In genomic region chr12:89470741-89471504, GRCh38 we compare ENCODE assay signal across 8 cellular contexts. TPM values are rescaled to one million over a fixed set of nuclear protein-coding genes. Genes with fewer than 3 reads are reported as not detected.
DNase-seq lines count a peak whose midpoint lies in the region; ATAC-seq and TF ChIP-seq lines count a peak whose summit lies in the region.

No MANE protein-coding gene starts in this region.

- ATAC-seq in GM21360 (IDR thresholded peaks at IDR 0.05; ENCODE audit: unreplicated experiment), result peak; percentile 42

- H3K27ac ChIP-seq in SU-DHL-6 (ENCODE audit: low read depth, low read length) (no peak overlapping the region), fibroblast of lung (ENCODE audit: insufficient read depth, low read length) (no peak overlapping the region), neutrophil (no peak overlapping the region)

- peaks cover 2% of the 10 kb centered on the region for H3K4me1 ChIP-seq in fibroblast of lung (ENCODE audit: control insufficient read depth, extremely low read depth, insufficient read depth, low read length)
- H3K4me1 ChIP-seq in neutrophil (ENCODE audit: control insufficient read depth in 1 of 2, insufficient read depth in 1 of 2, low read depth in 1 of 2, low read length in 1 of 2), result no peaks in the 10 kb centered on the region

- H3K9ac ChIP-seq in SU-DHL-6 (ENCODE audit: low read length) (no peak overlapping the region), fibroblast of lung (ENCODE audit: insufficient read depth, low read length) (no peak overlapping the region)

- no peaks in the 10 kb centered on the region for H3K79me2 ChIP-seq in SU-DHL-6 (ENCODE audit: insufficient read depth, low read length)
- no peaks in the 10 kb centered on the region for H3K79me2 ChIP-seq in fibroblast of lung (ENCODE audit: control insufficient read depth, insufficient read depth, low read length)

- TF ChIP-seq CTCF in SU-DHL-6 (IDR thresholded peaks at IDR 0.05; ENCODE audit: insufficient read depth, low read length, poor library complexity, severe bottlenecking) (peak; percentile 56), fibroblast of lung (conservative IDR thresholded peaks at IDR 0.05 in 1 of 2, IDR thresholded peaks at IDR 0.05 in 1 of 2; ENCODE audit: low read depth in 1 of 2, low read length in 2 of 2) (peak; percentile 61 to 73), neutrophil (IDR thresholded peaks at IDR 0.05) (peak; percentile 51)

- H4K20me1 ChIP-seq in SU-DHL-6 (ENCODE audit: low read depth, low read length), result no peaks in the 10 kb centered on the region
- no peaks in the 10 kb centered on the region for H4K20me1 ChIP-seq in fibroblast of lung (ENCODE audit: control insufficient read depth, extremely low read depth, insufficient read depth, low read length)

- H2AFZ ChIP-seq in SU-DHL-6 (ENCODE audit: low read depth, low read length, severe bottlenecking), result no peak overlapping the region
- no peak overlapping the region for H2AFZ ChIP-seq in fibroblast of lung (ENCODE audit: low read length)

- H3K27me3 ChIP-seq in SU-DHL-6 (ENCODE audit: low read length) (no peaks in the 10 kb centered on the region), fibroblast of lung (ENCODE audit: control insufficient read depth, insufficient read depth, low read length) (no peaks in the 10 kb centered on the region), neutrophil (no peaks in the 10 kb centered on the region)

- H3F3A ChIP-seq in SU-DHL-6 (ENCODE audit: insufficient read depth), result no peaks in the 10 kb centered on the region

- H3K4me2 ChIP-seq in SU-DHL-6 (ENCODE audit: low read depth, low read length, poor library complexity, severe bottlenecking) (no peak overlapping the region), fibroblast of lung (ENCODE audit: extremely low read depth, insufficient read depth, low read length) (no peak overlapping the region)

- no peak overlapping the region for H3K4me3 ChIP-seq in Jurkat, Clone E6-1 (ENCODE audit: low read length)
- H3K4me3 ChIP-seq in SU-DHL-6 (ENCODE audit: insufficient read depth, low read length, poor library complexity, severe bottlenecking) (no peak overlapping the region), fibroblast of lung (replicated peaks in 1 of 4; ENCODE audit: control extremely low read depth in 1 of 4, insufficient read depth in 1 of 4, low read depth in 3 of 4, low read length in 4 of 4) (no peak overlapping the region), neutrophil (ENCODE audit: low read depth in 1 of 2, low read length in 1 of 2) (no peak overlapping the region)

- H3K9me2 ChIP-seq in SU-DHL-6 (replicated peaks; ENCODE audit: insufficient read depth, low read length), result no peaks in the 10 kb centered on the region

- H3K9me3 ChIP-seq in SU-DHL-6 (ENCODE audit: insufficient read depth, low read length), result no peaks in the 10 kb centered on the region
- H3K9me3 ChIP-seq in fibroblast of lung (ENCODE audit: control insufficient read depth, insufficient read depth, low read depth, low read length), result no peaks in the 10 kb centered on the region
- H3K9me3 ChIP-seq in neutrophil, result no peaks in the 10 kb centered on the region

- H3K36me3 ChIP-seq in SU-DHL-6 (ENCODE audit: low read length) (peaks cover 6% of the 10 kb centered on the region; the same call in 1 of the 2 replicates), fibroblast of lung (ENCODE audit: control insufficient read depth, insufficient read depth, low read length) (no peaks in the 10 kb centered on the region), neutrophil (peaks cover 4% of the 10 kb centered on the region)

- peak; percentile 14 for DNase-seq in NCI-H1436 (lab: John Stamatoyannopoulos, UW)
- DNase-seq in NCI-H1436 treated with DMSO at 0.1 percent for 48 hours (lab: John Stamatoyannopoulos, UW), result no peak
- peak; percentile 40 for DNase-seq in Jurkat, Clone E6-1 (ENCODE audit: low read depth, low spot score)
- DNase-seq in fibroblast of lung (ENCODE audit: low read depth in 2 of 2), result peak; percentile 30 to 77
- DNase-seq in T1000 (lab: John Stamatoyannopoulos, UW), result no peak

RNA-seq across cellular contexts. Expression of gene GALNT4, which starts 53.7 kb away (rescaled TPM):
- polyA plus RNA-seq in Jurkat, Clone E6-1 (2012; ENCODE audit: insufficient read depth, insufficient read length), result not detected
- 10.8 and 16.0 TPM in 2 replicates for total RNA-seq in fibroblast of lung
- polyA plus RNA-seq in fibroblast of lung, result 7.0 and 9.1 TPM in 2 replicates
- 5.1 and 6.9 TPM in 2 replicates for polyA plus RNA-seq in fibroblast of lung (2012)
- 1.3 TPM in 2 replicates for polyA minus RNA-seq in fibroblast of lung (ENCODE audit: low replicate concordance)

RNA-seq across cellular contexts. Expression of gene POC1B, which starts 54.9 kb away (rescaled TPM):
- 19.0 TPM for polyA plus RNA-seq in Jurkat, Clone E6-1 (2012; ENCODE audit: insufficient read depth, insufficient read length)
- total RNA-seq in fibroblast of lung, result 16.7 and 18.0 TPM in 2 replicates
- 9.7 and 10.2 TPM in 2 replicates for polyA plus RNA-seq in fibroblast of lung
- 5.3 and 6.0 TPM in 2 replicates for polyA plus RNA-seq in fibroblast of lung (2012)
- 1.3 and 13.4 TPM in 2 replicates for polyA minus RNA-seq in fibroblast of lung (ENCODE audit: low replicate concordance)

Comparison
In these comparisons a context has a peak if more than half of its experiments do, and no peak if none do; other contexts are left out.
1. DNase-seq: peak in NCI-H1436 (single experiment), Jurkat, Clone E6-1 (single experiment) and fibroblast of lung (2 of 2); none in NCI-H1436 treated with DMSO at 0.1 percent for 48 hours (single experiment) and T1000 (single experiment).
2. Peak in every context shown above with its lines, with median percentiles within 50 percentile points of each other: CTCF ChIP-seq.